ENCODE assay signal across 21 cellular contexts in the genomic region with DNA sequence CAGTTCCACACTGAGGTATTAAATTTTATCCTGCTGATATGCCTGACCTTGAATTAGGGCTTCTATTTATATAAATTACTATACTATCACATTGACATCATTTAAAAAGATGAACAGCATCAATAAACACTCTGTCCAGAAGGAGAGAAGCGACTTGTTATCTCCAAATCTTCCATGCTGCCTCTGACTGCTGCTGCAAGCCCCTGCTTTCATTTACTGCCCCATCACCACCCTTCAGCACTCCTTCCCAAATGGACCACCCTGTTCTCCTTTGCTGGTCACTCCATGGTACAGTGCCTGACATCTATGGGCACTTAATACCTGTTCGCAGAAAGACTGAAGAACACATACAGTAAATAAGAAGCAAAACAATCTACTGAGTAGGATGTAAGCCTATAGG.
"Had no signal": no experiment of that assay in that cellular context is flagged by ENCODE, and none has a peak within 500 bp of the region (broad histone marks: within the 10 kb centered on the region; RNA-seq: fewer than 3 reads in every experiment).

No MANE protein-coding gene starts in this region.

- H3K27ac ChIP-seq: coronary artery, gastrocnemius medialis, left ventricle myocardium inferior, lower lobe of right lung, psoas muscle, right lobe of liver, upper lobe of left lung, vagina had no signal

- H3K4me1 ChIP-seq: right lobe of liver had no signal

- H3K4me3 ChIP-seq: coronary artery, esophagus muscularis mucosa, gastrocnemius medialis, left ventricle myocardium inferior, lower lobe of right lung, psoas muscle, right lobe of liver, tibial artery, upper lobe of left lung, vagina had no signal

- H3K36me3 Mint-ChIP-seq: natural killer cell treated with Interleukin-12 subunit alpha and Interleukin-12 subunit beta and Interleukin-15 and Interleukin-18, amount 100 ng/mL, for 72 hours had no signal

- H3K27me3 Mint-ChIP-seq: natural killer cell treated with Interleukin-12 subunit alpha and Interleukin-12 subunit beta and Interleukin-15 and Interleukin-18, amount 100 ng/mL, for 72 hours had no signal

- H3K9me3 ChIP-seq: esophagus muscularis mucosa, gastrocnemius medialis, left ventricle myocardium inferior, lower lobe of right lung, psoas muscle, right lobe of liver, tibial artery, upper lobe of left lung, vagina had no signal

- DNase-seq: effector CD8-positive, alpha-beta T cell; gastrocnemius medialis; kidney; left cardiac atrium; left ventricle myocardium inferior; lower lobe of right lung; psoas muscle; retina; right lobe of liver; stimulated activated CD4-positive, alpha-beta T cell treated with anti-CD3 and anti-CD28 coated beads, Interleukin-4, amount 100 ng/mL, for 1 hour; stimulated activated CD8-positive, alpha-beta memory T cell treated with anti-CD3 and anti-CD28 coated beads, Interleukin-4, amount 100 ng/mL, for 48 hours; stimulated activated naive CD8-positive, alpha-beta T cell treated with anti-CD3 and anti-CD28 coated beads, Interleukin-15, Interleukin-2, amounts not matched to agents 100 U/mL and 50 U/mL, for 24 hours; tibial artery; upper lobe of left lung had no signal

- H3K4me1 Mint-ChIP-seq: stimulated activated effector memory CD8-positive, alpha-beta T cell treated with anti-CD3 and anti-CD28 coated beads, Interleukin-12 subunit alpha, Interleukin-12 subunit beta, amount 100 ng/mL, for 72 hours had no signal

- H3K36me3 ChIP-seq: gastrocnemius medialis, right lobe of liver, vagina had no signal

- H3K27ac Mint-ChIP-seq: memory B cell; mesothelial cell of epicardium; stimulated activated effector memory CD8-positive, alpha-beta T cell treated with anti-CD3 and anti-CD28 coated beads, Interleukin-12 subunit alpha, Interleukin-12 subunit beta, amount 100 ng/mL, for 72 hours had no signal

- H3K27me3 ChIP-seq: esophagus muscularis mucosa, gastrocnemius medialis, right lobe of liver, tibial artery, upper lobe of left lung, vagina had no signal

- H3K9me3 Mint-ChIP-seq: memory B cell; mesothelial cell of epicardium; natural killer cell treated with Interleukin-12 subunit alpha and Interleukin-12 subunit beta and Interleukin-15 and Interleukin-18, amount 100 ng/mL, for 72 hours; stimulated activated effector memory CD8-positive, alpha-beta T cell treated with anti-CD3 and anti-CD28 coated beads, Interleukin-12 subunit alpha, Interleukin-12 subunit beta, amount 100 ng/mL, for 72 hours had no signal

- H3K4me3 Mint-ChIP-seq: memory B cell; mesothelial cell of epicardium; natural killer cell treated with Interleukin-12 subunit alpha and Interleukin-12 subunit beta and Interleukin-15 and Interleukin-18, amount 100 ng/mL, for 72 hours; stimulated activated effector memory CD8-positive, alpha-beta T cell treated with anti-CD3 and anti-CD28 coated beads, Interleukin-12 subunit alpha, Interleukin-12 subunit beta, amount 100 ng/mL, for 72 hours had no signal
